28 cellular contexts compared by ENCODE assay signal in the genomic region with DNA sequence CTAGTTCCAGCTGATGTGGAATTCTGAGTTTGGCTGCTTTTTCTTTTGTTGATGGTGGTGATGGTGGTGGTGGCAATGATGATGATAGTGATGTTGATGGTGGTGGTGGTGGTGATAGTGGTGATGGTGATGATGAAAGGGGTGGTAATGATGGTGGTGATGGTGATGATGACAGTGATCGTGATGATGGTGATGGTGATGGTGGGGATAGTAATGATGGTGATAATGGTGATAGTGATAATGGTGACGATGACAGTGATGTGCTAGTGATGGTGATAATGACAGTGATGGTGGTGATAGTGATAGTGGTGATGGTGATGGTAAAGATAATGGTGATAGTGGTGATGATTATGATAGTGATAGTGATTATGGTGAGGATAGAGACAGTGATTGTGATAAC.
"Had no signal": no experiment of that assay in that cellular context is flagged by ENCODE, and none has a peak within 500 bp of the region (broad histone marks: within the 10 kb centered on the region; RNA-seq: fewer than 3 reads in every experiment).

No MANE protein-coding gene starts in this region.

- H3K27me3 Mint-ChIP-seq: central memory CD8-positive, alpha-beta T cell; effector memory CD8-positive, alpha-beta T cell; natural killer cell treated with Interleukin-12 subunit alpha and Interleukin-12 subunit beta and Interleukin-15 and Interleukin-18, amount 100 ng/mL, for 72 hours had no signal

- DNase-seq: activated CD4-positive, alpha-beta T cell treated with anti-CD3 and anti-CD28 coated beads, Interleukin-2, amount 50 U/mL, for 48 hours; activated CD8-positive, alpha-beta memory T cell treated with anti-CD3 and anti-CD28 coated beads, Interleukin-2, amount 50 U/mL, for 48 hours; colonic mucosa; dorsolateral prefrontal cortex; effector memory CD8-positive, alpha-beta T cell; glutamatergic neuron; hippocampal formation; left ventricle myocardium inferior; ovary; spleen; stimulated activated CD4-positive, alpha-beta T cell treated with anti-CD3 and anti-CD28 coated beads, Interleukin-4, amount 100 ng/mL, for 24 hours; stomach; T-helper 1 cell; T-helper 9 cell had no signal

- H3K4me1 ChIP-seq: breast epithelium, colonic mucosa, prostate gland had no signal

- FAIRE-seq: endothelial cell of umbilical vein, frontal cortex had no signal

- H3K9me3 ChIP-seq: colonic mucosa, left ventricle myocardium inferior, neutrophil, ovary, prostate gland, spleen, stomach, suprapubic skin, tibial nerve had no signal

- H3K4me3 ChIP-seq: breast epithelium, colonic mucosa, dorsolateral prefrontal cortex, left ventricle myocardium inferior, ovary, prostate gland, spleen, stomach, suprapubic skin, tibial nerve had no signal

- H3K27ac Mint-ChIP-seq: activated naive CD4-positive, alpha-beta T cell treated with anti-CD3 and anti-CD28 coated beads, Interleukin-2, amount 50 U/mL, for 72 hours; activated T-helper 1 cell treated with anti-CD3 and anti-CD28 coated beads, Interleukin-12 subunit alpha, Interleukin-12 subunit beta, Interleukin-2, Interleukin-4 antibody, amounts not matched to agents 30 ng/mL and 10 ng/mL and 1 ng/mL, durations not matched to agents 14 hours and 24 hours and 36 hours; effector memory CD8-positive, alpha-beta T cell; mesothelial cell of epicardium; natural killer cell treated with Interleukin-12 subunit alpha and Interleukin-12 subunit beta and Interleukin-15 and Interleukin-18, amount 100 ng/mL, for 72 hours; WTC11 had no signal

- ATAC-seq: effector memory CD8-positive, alpha-beta T cell; esophagus mucosa; natural killer cell treated with Interleukin-12 subunit alpha and Interleukin-12 subunit beta and Interleukin-15 and Interleukin-18, amount 100 ng/mL, for 72 hours; WTC11 had no signal

- H3K4me3 Mint-ChIP-seq: activated T-helper 1 cell treated with anti-CD3 and anti-CD28 coated beads, Interleukin-12 subunit alpha, Interleukin-12 subunit beta, Interleukin-2, Interleukin-4 antibody, amounts not matched to agents 30 ng/mL and 10 ng/mL and 1 ng/mL, durations not matched to agents 14 hours and 24 hours and 36 hours; central memory CD8-positive, alpha-beta T cell; effector memory CD8-positive, alpha-beta T cell; mesothelial cell of epicardium; natural killer cell treated with Interleukin-12 subunit alpha and Interleukin-12 subunit beta and Interleukin-15 and Interleukin-18, amount 100 ng/mL, for 72 hours; WTC11 had no signal

- H3K4me1 Mint-ChIP-seq: central memory CD8-positive, alpha-beta T cell had no signal

- H3K36me3 ChIP-seq: breast epithelium, colonic mucosa, left ventricle myocardium inferior, neutrophil, ovary, prostate gland, spleen, stomach, suprapubic skin, tibial nerve had no signal

- H3K9me3 Mint-ChIP-seq: central memory CD8-positive, alpha-beta T cell; effector memory CD8-positive, alpha-beta T cell; mesothelial cell of epicardium; natural killer cell treated with Interleukin-12 subunit alpha and Interleukin-12 subunit beta and Interleukin-15 and Interleukin-18, amount 100 ng/mL, for 72 hours had no signal

- H3K36me3 Mint-ChIP-seq: mesothelial cell of epicardium; natural killer cell treated with Interleukin-12 subunit alpha and Interleukin-12 subunit beta and Interleukin-15 and Interleukin-18, amount 100 ng/mL, for 72 hours; WTC11 had no signal

- H3K27me3 ChIP-seq: breast epithelium, colonic mucosa, dorsolateral prefrontal cortex, neutrophil, ovary, spleen, stomach, suprapubic skin, tibial nerve had no signal

- H3K27ac ChIP-seq: breast epithelium, colonic mucosa, dorsolateral prefrontal cortex, left ventricle myocardium inferior, neutrophil, ovary, prostate gland, spleen, stomach, suprapubic skin, tibial nerve had no signal
